ENCODE assay signal across 15 cellular contexts in the genomic region with DNA sequence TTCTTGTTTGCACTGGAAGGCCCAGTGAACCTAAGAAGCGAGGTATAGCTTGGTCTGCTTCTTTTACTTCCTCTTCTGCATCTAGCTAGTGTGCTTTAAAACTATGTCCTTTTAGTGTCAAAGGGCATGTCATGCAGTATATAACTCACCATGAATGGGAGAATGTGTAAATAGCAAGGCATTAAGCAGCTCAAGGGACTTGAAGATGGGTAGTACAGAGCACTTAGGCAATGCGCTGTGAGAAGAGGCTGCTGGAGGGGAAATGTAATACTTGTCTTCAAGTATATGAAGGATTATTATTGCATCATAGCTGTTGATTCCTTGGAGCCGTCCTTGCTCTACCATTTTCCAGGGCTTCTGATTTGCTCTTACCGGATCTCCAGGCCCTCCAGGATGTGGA. TPM values are rescaled to one million over a fixed set of nuclear protein-coding genes. Genes with fewer than 3 reads are reported as not detected.
A peak's percentile ranks its signal among the peaks of the same experiment; 100 is the strongest.
DNase-seq lines count a peak whose midpoint lies in the region; ATAC-seq lines count a peak whose summit lies in the region.
"Had no signal": no experiment of that assay in that cellular context is flagged by ENCODE, and none has a peak within 500 bp of the region (broad histone marks: within the 10 kb centered on the region; RNA-seq: fewer than 3 reads in every experiment).

No MANE protein-coding gene starts in this region.

- H3K9me3 Mint-ChIP-seq in stimulated activated memory B cell treated with anti-CD40 and anti-IgM and Interleukin-4, amounts not matched to agents 10 μg/mL and 1 μg/mL and 100 μg/mL, for 72 hours, result no peaks in the 10 kb centered on the region
- H3K9me3 Mint-ChIP-seq in activated T-cell treated with anti-CD3 and anti-CD28 coated beads, Interleukin-2, amount 50 U/mL, for 72 hours, result no peaks in the 10 kb centered on the region

- peaks cover 63% of the 10 kb centered on the region for H3K4me1 Mint-ChIP-seq in T-helper 17 cell
- H3K4me1 Mint-ChIP-seq in stimulated activated memory B cell treated with anti-CD40 and anti-IgM and Interleukin-4, amounts not matched to agents 10 μg/mL and 1 μg/mL and 100 μg/mL, for 72 hours, result peaks cover 78% of the 10 kb centered on the region
- H3K4me1 Mint-ChIP-seq in activated T-cell treated with anti-CD3 and anti-CD28 coated beads, Interleukin-2, amount 50 U/mL, for 72 hours (ENCODE audit: low read depth), result peaks cover 95% of the 10 kb centered on the region

- peak overlapping the region; percentile 12 for H3K27ac Mint-ChIP-seq in T-helper 17 cell
- H3K27ac Mint-ChIP-seq in stimulated activated memory B cell treated with anti-CD40 and anti-IgM and Interleukin-4, amounts not matched to agents 10 μg/mL and 1 μg/mL and 100 μg/mL, for 72 hours, result peak overlapping the region; percentile 1
- H3K27ac Mint-ChIP-seq in activated T-cell treated with anti-CD3 and anti-CD28 coated beads, Interleukin-2, amount 50 U/mL, for 72 hours, result no peak overlapping the region

- no peaks in the 10 kb centered on the region for H3K9me3 ChIP-seq in T-helper 17 cell (ENCODE audit: control insufficient read depth, low read length, poor library complexity, severe bottlenecking)
- H3K9me3 ChIP-seq: left ventricle myocardium inferior had no signal

- no peaks in the 10 kb centered on the region for H3K27me3 Mint-ChIP-seq in T-helper 17 cell
- H3K27me3 Mint-ChIP-seq in stimulated activated memory B cell treated with anti-CD40 and anti-IgM and Interleukin-4, amounts not matched to agents 10 μg/mL and 1 μg/mL and 100 μg/mL, for 72 hours, result no peaks in the 10 kb centered on the region
- no peaks in the 10 kb centered on the region for H3K27me3 Mint-ChIP-seq in activated T-cell treated with anti-CD3 and anti-CD28 coated beads, Interleukin-2, amount 50 U/mL, for 72 hours (ENCODE audit: low read depth)

- no peak for ATAC-seq in T-helper 17 cell
- ATAC-seq in stimulated activated memory B cell treated with anti-CD40 and anti-IgM and Interleukin-4, amounts not matched to agents 10 μg/mL and 1 μg/mL and 100 μg/mL, for 72 hours, result no peak
- no peak for ATAC-seq in HG03039 (IDR thresholded peaks at IDR 0.05; ENCODE audit: unreplicated experiment)
- ATAC-seq in GM19397 (IDR thresholded peaks at IDR 0.05; ENCODE audit: unreplicated experiment), result no peak
- ATAC-seq in activated T-cell treated with anti-CD3 and anti-CD28 coated beads, Interleukin-2, amount 50 U/mL, for 72 hours (replicated peaks in 1 of 2), result no peak
- ATAC-seq: HCT116 had no signal

- peaks cover 3% of the 10 kb centered on the region for H3K36me3 Mint-ChIP-seq in T-helper 17 cell (ENCODE audit: low read depth)
- H3K36me3 Mint-ChIP-seq in stimulated activated memory B cell treated with anti-CD40 and anti-IgM and Interleukin-4, amounts not matched to agents 10 μg/mL and 1 μg/mL and 100 μg/mL, for 72 hours, result peaks cover 15% of the 10 kb centered on the region
- H3K36me3 Mint-ChIP-seq in activated T-cell treated with anti-CD3 and anti-CD28 coated beads, Interleukin-2, amount 50 U/mL, for 72 hours (ENCODE audit: insufficient read depth in 2 of 2), result peaks cover 6 to 9% of the 10 kb centered on the region in 2 donors

- DNase-seq in SIG-M5 treated with dmso at 0.1 percent for 504 hours (lab: John Stamatoyannopoulos, UW; ENCODE audit: unreplicated experiment), result peak; percentile 10
- DNase-seq in SIG-M5 (lab: John Stamatoyannopoulos, UW), result no peak
- DNase-seq in T-helper 17 cell, result no peak
- DNase-seq in left kidney (ENCODE audit: low read depth, low spot score), result peak; percentile 87
- DNase-seq in activated T-cell treated with anti-CD3 and anti-CD28 coated beads, Interleukin-2, amount 50 U/mL, for 72 hours, result no peak
- DNase-seq: DMS 273 treated with DMSO at 0.1 percent for 48 hours, erythroblast, left ventricle myocardium inferior, NCI-H2029, SHP77 treated with DMSO at 0.1 percent for 48 hours, WERI-Rb-1 had no signal

- H3K4me3 Mint-ChIP-seq in T-helper 17 cell, result no peak overlapping the region
- H3K4me3 Mint-ChIP-seq in stimulated activated memory B cell treated with anti-CD40 and anti-IgM and Interleukin-4, amounts not matched to agents 10 μg/mL and 1 μg/mL and 100 μg/mL, for 72 hours, result no peak overlapping the region
- H3K4me3 Mint-ChIP-seq in activated T-cell treated with anti-CD3 and anti-CD28 coated beads, Interleukin-2, amount 50 U/mL, for 72 hours, result peak overlapping the region in 1 of 2 donors; percentile 1

RNA-seq across cellular contexts. Expression of a gene that starts 7.6 kb away (rescaled TPM):
- 10 to 100 TPM; 29.2 to 34.9 TPM for total RNA-seq in T-helper 17 cell
- 10 to 100 TPM; 30.5 to 34.6 TPM for total RNA-seq in activated T-cell treated with anti-CD3 and anti-CD28 coated beads, Interleukin-2, amount 50 U/mL, for 72 hours

RNA-seq across cellular contexts. Expression of a gene that starts 54.3 kb away (rescaled TPM):
- 10 to 100 TPM; 22.2 to 24.1 TPM for total RNA-seq in T-helper 17 cell
- 10 to 100 TPM; 44.6 to 55.3 TPM for total RNA-seq in activated T-cell treated with anti-CD3 and anti-CD28 coated beads, Interleukin-2, amount 50 U/mL, for 72 hours

RNA-seq across cellular contexts. Expression of a gene that starts 54.4 kb away (rescaled TPM):
- 1 to 10 TPM; 3.7 to 4.7 TPM for total RNA-seq in T-helper 17 cell
- total RNA-seq in activated T-cell treated with anti-CD3 and anti-CD28 coated beads, Interleukin-2, amount 50 U/mL, for 72 hours, result 10 to 100 TPM; 10.6 to 11.0 TPM

Comparison
In these comparisons a context has a peak if more than half of its experiments do, and no peak if none do; other contexts are left out.
1. DNase-seq: peak in SIG-M5 treated with dmso at 0.1 percent for 504 hours (single experiment) and left kidney (single experiment); none in SIG-M5 (single experiment), T-helper 17 cell (0 of 3) and activated T-cell treated with anti-CD3 and anti-CD28 coated beads, Interleukin-2, amount 50 U/mL, for 72 hours (0 of 2).